Comparison of ENCODE assay signal across 8 cellular contexts in genomic region chr19:3970313-3970807, GRCh38. TPM values are rescaled to one million over a fixed set of nuclear protein-coding genes. Genes with fewer than 3 reads are reported as not detected.
A peak's percentile ranks its signal among the peaks of the same experiment; 100 is the strongest.
DNase-seq lines count a peak whose midpoint lies in the region; ATAC-seq, FAIRE-seq and TF ChIP-seq lines count a peak whose summit lies in the region.

No MANE protein-coding gene starts in this region.

- no peaks in the 10 kb centered on the region for H3K9me3 Mint-ChIP-seq in naive thymus-derived CD8-positive, alpha-beta T cell

- FAIRE-seq in HTR-8/SVneo (lab: Jason Lieb, UNC) = no peak

- peak overlapping the region; percentile 60 to 93 (median 86) for H3K27ac Mint-ChIP-seq in naive thymus-derived CD8-positive, alpha-beta T cell

- peak in 1 of 2 donors; percentile 11 for ATAC-seq in naive thymus-derived CD8-positive, alpha-beta T cell
- ATAC-seq in GM19397 (IDR thresholded peaks at IDR 0.05; ENCODE audit: unreplicated experiment) = no peak

- H3K36me3 Mint-ChIP-seq in naive thymus-derived CD8-positive, alpha-beta T cell = peaks cover 0 to 24% (median 2%) of the 10 kb centered on the region in 3 donors

- peaks cover 46% of the 10 kb centered on the region for H3K36me3 ChIP-seq in KOPT-K1 (ENCODE audit: insufficient read depth, low read length)

- no peak for DNase-seq in AG09309 (ENCODE audit: low read depth)
- no peak for DNase-seq in coronary artery (ENCODE audit: low spot score)
- DNase-seq in naive thymus-derived CD8-positive, alpha-beta T cell = no peak
- no peak for DNase-seq in GF-D8 (lab: John Stamatoyannopoulos, UW)
- DNase-seq in HTR-8/SVneo (ENCODE audit: insufficient read length, low spot score) = no peak
- no peak for DNase-seq in nucleus accumbens (lab: John Stamatoyannopoulos, UW)

- TF ChIP-seq CTCF in AG09309 (IDR thresholded peaks at IDR 0.05; ENCODE audit: control insufficient read depth, insufficient read depth, low read depth, low read length, missing control alignments) (no peak), coronary artery (IDR thresholded peaks at IDR 0.05) (no peak)

- peaks cover 16 to 42% (median 23%) of the 10 kb centered on the region in 4 donors for H3K4me1 Mint-ChIP-seq in naive thymus-derived CD8-positive, alpha-beta T cell

- H3K4me3 Mint-ChIP-seq in naive thymus-derived CD8-positive, alpha-beta T cell = peak overlapping the region; percentile 83 to 93 (median 88)

- H3K27me3 Mint-ChIP-seq in naive thymus-derived CD8-positive, alpha-beta T cell = no peaks in the 10 kb centered on the region

- POLR2A ChIA-PET in naive thymus-derived CD8-positive, alpha-beta T cell (lab: Charles Lee) = interaction anchor here (1.0 to 2.3 kb wide), 7 partner anchors 9 to 276 kb away, joined by 4 to 41 read pairs (median 6); partner anchors contain the start of genes EEF2, MRPL54, PIAS4 and YJU2

- H3K4me3 ChIP-seq in AG09309 (ENCODE audit: control insufficient read depth, low read depth, low read length) (peak overlapping the region; percentile 93), coronary artery (peak overlapping the region; percentile 99)

- H3K9me3 ChIP-seq in KOPT-K1 (ENCODE audit: insufficient read depth, low read length, poor library complexity, severe bottlenecking) = no peaks in the 10 kb centered on the region

- H3K27ac ChIP-seq in KOPT-K1 (ENCODE audit: low read depth, low read length, poor library complexity, severe bottlenecking) (peak overlapping the region; percentile 63), coronary artery (peak overlapping the region; percentile 98 to 100)

RNA-seq across cellular contexts. Expression of gene DAPK3, which starts 0.5 kb away (rescaled TPM):
- total RNA-seq in naive thymus-derived CD8-positive, alpha-beta T cell = 10 to 100 TPM; 35.1 to 37.8 TPM
- 10 to 100 TPM; 17.7 to 27.7 (median 24.1) TPM for polyA plus RNA-seq in naive thymus-derived CD8-positive, alpha-beta T cell

RNA-seq across cellular contexts. Expression of gene EEF2, which starts 14.9 kb away (rescaled TPM):
- 1,000 to 10,000 TPM; 2,204 to 2,252 TPM for total RNA-seq in naive thymus-derived CD8-positive, alpha-beta T cell
- 100 to 1,000 TPM; 546 to 682 (median 600) TPM for polyA plus RNA-seq in naive thymus-derived CD8-positive, alpha-beta T cell

RNA-seq across cellular contexts. Expression of gene PIAS4, which starts 37.2 kb away (rescaled TPM):
- total RNA-seq in naive thymus-derived CD8-positive, alpha-beta T cell = 10 to 100 TPM; 34.4 to 34.9 TPM
- polyA plus RNA-seq in naive thymus-derived CD8-positive, alpha-beta T cell = 1 to 10 TPM; 3.2 to 4.9 (median 4.5) TPM

RNA-seq across cellular contexts. Expression of gene NMRK2, which starts 37.5 kb away (rescaled TPM):
- total RNA-seq in naive thymus-derived CD8-positive, alpha-beta T cell = not detected
- polyA plus RNA-seq in naive thymus-derived CD8-positive, alpha-beta T cell = not detected
